Comparison of ENCODE assay signal across 18 cellular contexts in genomic region chrX:38400401-38400910, GRCh38. TPM values are rescaled to one million over a fixed set of nuclear protein-coding genes. Genes with fewer than 3 reads are reported as not detected.
DNase-seq lines count a peak whose midpoint lies in the region; ATAC-seq and TF ChIP-seq lines count a peak whose summit lies in the region.
"Had no signal": no experiment of that assay in that cellular context is flagged by ENCODE, and none has a peak within 500 bp of the region (broad histone marks: within the 10 kb centered on the region; RNA-seq: fewer than 3 reads in every experiment).

No MANE protein-coding gene starts in this region.

- H3K4me3 Mint-ChIP-seq in GM23338 (no peak overlapping the region), nephron progenitor cell (no peak overlapping the region)
- H3K4me3 Mint-ChIP-seq: CD4-positive, alpha-beta T cell had no signal

- no peaks in the 10 kb centered on the region for H4K20me1 ChIP-seq in GM23338 (replicated peaks; ENCODE audit: insufficient read depth)

- H3K27me3 ChIP-seq in GM23338 (ENCODE audit: insufficient read depth): no peaks in the 10 kb centered on the region

- in situ Hi-C loops in GM13977 (cut with MboI; ENCODE audit: low pct_unique_long_range_greater_than_20kb, low sequenced_read_pairs, unreplicated experiment): no loop called here

- H2AFZ ChIP-seq in GM23338: no peak overlapping the region

- H3K4me1 Mint-ChIP-seq in GM23338: peaks cover 3% of the 10 kb centered on the region; the same call in 1 of the 3 replicates
- H3K4me1 Mint-ChIP-seq in nephron progenitor cell: peaks cover 35% of the 10 kb centered on the region

- H3K79me2 ChIP-seq in GM23338 (replicated peaks; ENCODE audit: insufficient read depth): no peaks in the 10 kb centered on the region

- DNase-seq in GM23338 (ENCODE audit: low spot score) (no peak), NCI-H82 treated with DMSO at 0.1 percent for 48 hours (lab: John Stamatoyannopoulos, UW; ENCODE audit: unreplicated experiment) (peak; percentile 11), cerebellum (ENCODE audit: low spot score) (peak; percentile 6), nephron progenitor cell (peak; percentile 32), GM13977 (ENCODE audit: low spot score) (no peak)
- no peak for DNase-seq in stimulated activated naive CD8-positive, alpha-beta T cell treated with anti-CD3 and anti-CD28 coated beads, Interleukin-15, Interleukin-2, amounts not matched to agents 100 U/mL and 50 U/mL, for 24 hours
- DNase-seq: ACHN; Caco-2; CD4-positive, alpha-beta T cell; GF-D8; IMR-90 had no signal

- H3K27ac Mint-ChIP-seq in GM23338 (no peak overlapping the region), nephron progenitor cell (no peak overlapping the region)
- H3K27ac Mint-ChIP-seq: CD4-positive, alpha-beta T cell had no signal

- H3F3A ChIP-seq in GM23338 (replicated peaks; ENCODE audit: low read depth): no peaks in the 10 kb centered on the region

- peak; percentile 57 for ATAC-seq in GM23338
- no peak for ATAC-seq in GM19035 (IDR thresholded peaks at IDR 0.05; ENCODE audit: unreplicated experiment)
- no peak for ATAC-seq in stimulated activated naive CD8-positive, alpha-beta T cell treated with anti-CD3 and anti-CD28 coated beads, Interleukin-15, Interleukin-2, amounts not matched to agents 100 U/mL and 50 U/mL, for 24 hours
- no peak for ATAC-seq in GM21825 (IDR thresholded peaks at IDR 0.05; ENCODE audit: unreplicated experiment)
- ATAC-seq: K562 had no signal

- no peak overlapping the region for H3K4me2 ChIP-seq in GM23338

- peaks cover 13% of the 10 kb centered on the region for H3K4me1 ChIP-seq in GM23338 (ENCODE audit: insufficient read depth)
- H3K4me1 ChIP-seq: Caco-2 had no signal

- H3K4me3 ChIP-seq in GM23338: no peak overlapping the region
- H3K4me3 ChIP-seq: HAP-1, K562 had no signal

- H3K27me3 Mint-ChIP-seq in GM23338 (ENCODE audit: insufficient read depth, low read depth, poor library complexity) (no peaks in the 10 kb centered on the region), nephron progenitor cell (ENCODE audit: low read depth, poor library complexity) (no peaks in the 10 kb centered on the region)
- H3K27me3 Mint-ChIP-seq: CD4-positive, alpha-beta T cell had no signal

- no peaks in the 10 kb centered on the region for H3K36me3 Mint-ChIP-seq in GM23338 (ENCODE audit: low read depth)
- no peaks in the 10 kb centered on the region for H3K36me3 Mint-ChIP-seq in nephron progenitor cell (ENCODE audit: low read depth)

- H3K9me3 Mint-ChIP-seq in GM23338: no peaks in the 10 kb centered on the region
- H3K9me3 Mint-ChIP-seq in nephron progenitor cell: peaks cover 21% of the 10 kb centered on the region
- H3K9me3 Mint-ChIP-seq: CD4-positive, alpha-beta T cell had no signal

- H3K9me2 ChIP-seq in GM23338 (ENCODE audit: insufficient read depth): no peaks in the 10 kb centered on the region

- H3K27ac ChIP-seq in GM23338 (ENCODE audit: low read depth): no peak overlapping the region
- H3K27ac ChIP-seq: C4-2B had no signal

- H3K36me3 ChIP-seq in GM23338 (ENCODE audit: insufficient read depth): no peaks in the 10 kb centered on the region
- H3K36me3 ChIP-seq: HAP-1 had no signal

- TF ChIP-seq CTCF in GM23338 (conservative IDR thresholded peaks at IDR 0.05; ENCODE audit: low read depth in 2 of 2) (no peak), nephron progenitor cell (IDR thresholded peaks at IDR 0.05) (no peak), GM13977 (IDR thresholded peaks at IDR 0.05; ENCODE audit: extremely low read depth, insufficient read depth, missing control alignments) (no peak)

TF ChIP-seq in GM23338, 12 proteins besides CTCF, POLR2A, EP300 and RAD21:
- TF ChIP-seq STAT1 (IDR thresholded peaks at IDR 0.05; ENCODE audit: unreplicated experiment): no peak
- TF ChIP-seq EZH2phosphoT487 (IDR thresholded peaks at IDR 0.05; ENCODE audit: unreplicated experiment): no peak
- no peak for TF ChIP-seq ZNF331 (CRISPR knock-in tag; IDR thresholded peaks at IDR 0.05; ENCODE audit: low read depth)
- no peak for TF ChIP-seq JUNB (IDR thresholded peaks at IDR 0.05; ENCODE audit: unreplicated experiment)
- no peak for TF ChIP-seq ETS1 (IDR thresholded peaks at IDR 0.05)
- TF ChIP-seq ZNF462 (CRISPR knock-in tag; IDR thresholded peaks at IDR 0.05): no peak

RNA-seq across cellular contexts. Expression of gene OTC, which starts 48.1 kb away (rescaled TPM):
- total RNA-seq in GM23338 (2014; rRNA removed; shearing (Covaris generic)): not detected in 2 replicates
- polyA plus RNA-seq in GM23338 (2016; fragmentation: Nextera tagmentation; extraction: Ambion mirVana): not detected in 2 replicates
- not detected for total RNA-seq in cerebellum
- total RNA-seq: Caco-2; CD4-positive, alpha-beta T cell; H4; IMR-90; K562 had no signal
- polyA plus RNA-seq: BJ, IMR-90, K562 had no signal

Comparison
In these comparisons a context has a peak if more than half of its experiments do, and no peak if none do; other contexts are left out.
1. DNase-seq: peak in NCI-H82 treated with DMSO at 0.1 percent for 48 hours (single experiment), cerebellum (single experiment) and nephron progenitor cell (single experiment); none in GM23338 (single experiment), GM13977 (single experiment) and stimulated activated naive CD8-positive, alpha-beta T cell treated with anti-CD3 and anti-CD28 coated beads, Interleukin-15, Interleukin-2, amounts not matched to agents 100 U/mL and 50 U/mL, for 24 hours (single experiment).